Comparison of ENCODE assay signal across 12 cellular contexts in the genomic region with DNA sequence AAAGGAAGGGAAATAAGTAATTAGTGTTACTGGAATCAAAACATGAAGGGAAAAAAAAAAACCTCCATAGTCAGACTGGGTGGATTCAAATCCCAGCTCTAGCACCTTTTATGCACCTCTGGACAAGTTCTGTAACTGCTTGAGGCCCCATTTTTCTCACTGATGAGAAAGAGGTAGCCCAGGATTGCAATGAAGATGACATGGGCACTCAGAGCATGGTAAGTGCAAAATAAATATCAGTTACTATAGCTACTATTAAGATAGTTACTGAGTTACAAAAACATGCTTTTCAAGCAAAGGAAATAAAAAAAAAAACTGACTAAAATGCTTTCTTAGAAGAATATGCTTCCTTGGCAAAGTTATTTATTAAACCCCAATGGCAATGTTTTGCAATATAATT.
"Had no signal": no experiment of that assay in that cellular context is flagged by ENCODE, and none has a peak within 500 bp of the region (broad histone marks: within the 10 kb centered on the region; RNA-seq: fewer than 3 reads in every experiment).

No MANE protein-coding gene starts in this region.

- H3K4me3 Mint-ChIP-seq: natural killer cell treated with Interleukin-12 subunit alpha and Interleukin-12 subunit beta and Interleukin-15 and Interleukin-18, amount 100 ng/mL, for 72 hours had no signal

- H3K36me3 Mint-ChIP-seq: natural killer cell treated with Interleukin-12 subunit alpha and Interleukin-12 subunit beta and Interleukin-15 and Interleukin-18, amount 100 ng/mL, for 72 hours had no signal

- ATAC-seq: body of pancreas; natural killer cell treated with Interleukin-12 subunit alpha and Interleukin-12 subunit beta and Interleukin-15 and Interleukin-18, amount 100 ng/mL, for 72 hours had no signal

- DNase-seq: activated CD4-positive, CD25-positive, alpha-beta regulatory T cell; activated naive CD4-positive, alpha-beta T cell treated with anti-CD3 and anti-CD28 coated beads, Interleukin-2, amount 50 U/mL, for 16 hours; amniotic stem cell; body of pancreas; dermis blood vessel endothelial cell; left cardiac atrium; mammary epithelial cell; occipital lobe; stimulated activated CD4-positive, alpha-beta T cell treated with anti-CD3 and anti-CD28 coated beads, Interleukin-4, amount 100 ng/mL, for 4 hours; thyroid gland; uterus had no signal

- H3K9me3 Mint-ChIP-seq: natural killer cell treated with Interleukin-12 subunit alpha and Interleukin-12 subunit beta and Interleukin-15 and Interleukin-18, amount 100 ng/mL, for 72 hours had no signal
